Comparison of ENCODE assay signal across 25 cellular contexts in the genomic region with DNA sequence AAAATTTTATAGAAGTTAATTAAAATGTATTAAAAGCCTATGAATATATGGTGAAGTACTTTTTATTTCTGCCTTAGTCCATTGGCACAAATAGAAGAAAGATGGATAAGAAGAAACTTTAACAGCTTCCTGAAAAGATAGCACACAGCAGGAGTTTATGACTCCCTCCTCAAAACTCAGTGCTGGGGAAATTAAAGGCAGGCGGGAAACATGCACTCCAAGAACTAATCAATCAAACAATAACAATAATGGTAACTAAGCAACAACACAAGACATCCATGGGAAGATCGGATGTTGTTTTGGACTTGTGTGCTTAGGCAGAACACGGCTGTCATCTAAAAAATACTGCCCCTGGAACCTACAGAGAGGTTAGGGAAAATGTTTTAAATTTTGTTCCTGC.
DNase-seq lines count a peak whose midpoint lies in the region; ATAC-seq, FAIRE-seq and TF ChIP-seq lines count a peak whose summit lies in the region.
"Had no signal": no experiment of that assay in that cellular context is flagged by ENCODE, and none has a peak within 500 bp of the region (broad histone marks: within the 10 kb centered on the region; RNA-seq: fewer than 3 reads in every experiment).

No MANE protein-coding gene starts in this region.

- no peak overlapping the region for H3K56ac ChIP-seq in H9 (ENCODE audit: insufficient read length, low read depth, low read length)

- H4K12ac ChIP-seq in trophoblast cell (ENCODE audit: low read depth, low read length): no peak overlapping the region

- H3K4ac ChIP-seq in H9 (ENCODE audit: low read depth, low read length) (no peak overlapping the region), mesenchymal stem cell (ENCODE audit: low read depth in 1 of 2, low read length in 2 of 2) (no peak overlapping the region), trophoblast cell (ENCODE audit: low read depth, low read length) (no peak overlapping the region)

- H3K14ac ChIP-seq in H9 (ENCODE audit: insufficient read depth, low read length) (no peak overlapping the region), mesenchymal stem cell (ENCODE audit: low read length in 2 of 2) (no peak overlapping the region), trophoblast cell (ENCODE audit: low read length) (no peak overlapping the region)

- H2AFZ ChIP-seq in H9 (ENCODE audit: low read length) (peak overlapping the region; percentile 42), astrocyte (ENCODE audit: low read depth, low read length) (no peak overlapping the region), mesenchymal stem cell (ENCODE audit: low read depth, low read length) (no peak overlapping the region), trophoblast cell (ENCODE audit: insufficient read depth, low read length, poor library complexity) (no peak overlapping the region)

- H2BK5ac ChIP-seq in H9 (ENCODE audit: insufficient read length, low read length): no peak overlapping the region
- no peak overlapping the region for H2BK5ac ChIP-seq in mesenchymal stem cell (ENCODE audit: low read depth, low read length, poor library complexity, severe bottlenecking)
- no peak overlapping the region for H2BK5ac ChIP-seq in trophoblast cell (ENCODE audit: low read depth, low read length, poor library complexity)

- H4K8ac ChIP-seq in H9 (replicated peaks; ENCODE audit: insufficient read length, low read depth, low read length) (no peak overlapping the region), mesenchymal stem cell (ENCODE audit: low read length) (no peak overlapping the region), trophoblast cell (ENCODE audit: low read depth, low read length) (peak overlapping the region; percentile 47)

- H3K4me1 Mint-ChIP-seq in H9: peaks cover 2 to 3% of the 10 kb centered on the region in 2 experiments; a peak in 3 of 4 replicates
- no peaks in the 10 kb centered on the region for H3K4me1 Mint-ChIP-seq in astrocyte (ENCODE audit: low read depth, unreplicated experiment)
- H3K4me1 Mint-ChIP-seq in stimulated activated naive B cell treated with anti-CD40 and anti-IgM and Interleukin-4, amounts not matched to agents 10 μg/mL and 1 μg/mL and 100 μg/mL, for 72 hours: no peaks in the 10 kb centered on the region
- no peaks in the 10 kb centered on the region for H3K4me1 Mint-ChIP-seq in activated T-helper 1 cell treated with anti-CD3 and anti-CD28 coated beads, Interleukin-12 subunit alpha, Interleukin-12 subunit beta, Interleukin-2, Interleukin-4 antibody, amounts not matched to agents 30 ng/mL and 10 ng/mL and 1 ng/mL, durations not matched to agents 14 hours and 24 hours and 36 hours (ENCODE audit: low read depth)

- H4K5ac ChIP-seq in H9 (ENCODE audit: insufficient read length, low read depth, low read length): no peak overlapping the region

- no peak overlapping the region for H3T11ph ChIP-seq in H9 (ENCODE audit: low read length)

- WGBS in H9 (ENCODE audit: extremely low coverage, insufficient read length, low lambda C conversion rate): no CpG with 5 or more reads among the region's 3 CpGs
- 29% methylated on average over 3 of the region's 3 CpGs for WGBS in mesenchymal stem cell
- no CpG with 5 or more reads among the region's 3 CpGs for WGBS in trophoblast cell (ENCODE audit: extremely low coverage, insufficient coverage, insufficient read length)

- H3K9me3 Mint-ChIP-seq in H9 (peaks cover 0 to 3% of the 10 kb centered on the region in 2 experiments; a peak in 1 of 5 replicates), astrocyte (ENCODE audit: unreplicated experiment) (no peaks in the 10 kb centered on the region)
- H3K9me3 Mint-ChIP-seq in stimulated activated naive B cell treated with anti-CD40 and anti-IgM and Interleukin-4, amounts not matched to agents 10 μg/mL and 1 μg/mL and 100 μg/mL, for 72 hours: peaks cover 0 to 1% of the 10 kb centered on the region in 2 donors
- H3K9me3 Mint-ChIP-seq in activated T-helper 1 cell treated with anti-CD3 and anti-CD28 coated beads, Interleukin-12 subunit alpha, Interleukin-12 subunit beta, Interleukin-2, Interleukin-4 antibody, amounts not matched to agents 30 ng/mL and 10 ng/mL and 1 ng/mL, durations not matched to agents 14 hours and 24 hours and 36 hours: no peaks in the 10 kb centered on the region

- H3K9ac ChIP-seq in H9 (ENCODE audit: extremely low read depth, insufficient read length, low read length) (no peak overlapping the region), astrocyte (ENCODE audit: low read length) (no peak overlapping the region), mesenchymal stem cell (ENCODE audit: low read length) (no peak overlapping the region), trophoblast cell (ENCODE audit: low read length) (no peak overlapping the region)
- H3K9ac ChIP-seq: BLaER1 had no signal

- H3K23me2 ChIP-seq in H9 (ENCODE audit: insufficient read length, low read depth, low read length, poor library complexity, severe bottlenecking): no peaks in the 10 kb centered on the region

- H3K79me1 ChIP-seq in H9 (ENCODE audit: insufficient read depth, low read depth, low read length, poor library complexity, severe bottlenecking) (no peaks in the 10 kb centered on the region), mesenchymal stem cell (replicated peaks; ENCODE audit: low read length, poor library complexity, severe bottlenecking) (no peaks in the 10 kb centered on the region), trophoblast cell (ENCODE audit: low read length) (no peaks in the 10 kb centered on the region)

- DNase-seq in H9 (no peak), astrocyte (ENCODE audit: low read depth) (no peak), mesenchymal stem cell (peak; percentile 6), trophoblast cell (no peak)
- no peak for DNase-seq in stimulated activated naive B cell treated with anti-CD40 and anti-IgM and Interleukin-4, amounts not matched to agents 10 μg/mL and 1 μg/mL and 100 μg/mL, for 72 hours
- no peak for DNase-seq in activated T-helper 1 cell treated with anti-CD3 and anti-CD28 coated beads, Interleukin-12 subunit alpha, Interleukin-12 subunit beta, Interleukin-2, Interleukin-4 antibody, amounts not matched to agents 30 ng/mL and 10 ng/mL and 1 ng/mL, durations not matched to agents 14 hours and 24 hours and 36 hours (ENCODE audit: low spot score)
- DNase-seq: ACHN; Caco-2; CD4-positive, alpha-beta T cell; DMS 273 treated with DMSO at 0.1 percent for 48 hours; DMS79 treated with DMSO at 0.1 percent for 48 hours; KG1; NCI-H1092 treated with DMSO at 0.1 percent for 48 hours; NCI-H1436 treated with DMSO at 0.1 percent for 48 hours; NCI-H2029; NCI-H2171; NCI-H345; NCI-H524; OCI-M1 had no signal

- no peaks in the 10 kb centered on the region for H3K79me2 ChIP-seq in H9 (ENCODE audit: insufficient read depth, low read length)
- H3K79me2 ChIP-seq in astrocyte (ENCODE audit: insufficient read depth, low read length): no peaks in the 10 kb centered on the region
- no peaks in the 10 kb centered on the region for H3K79me2 ChIP-seq in trophoblast cell (ENCODE audit: control insufficient read depth, insufficient read depth, low read length, poor library complexity)

- H3K9me3 ChIP-seq in H9 (ENCODE audit: control insufficient read depth, low read depth, low read length) (no peaks in the 10 kb centered on the region), astrocyte (ENCODE audit: insufficient read depth, low read depth, low read length) (no peaks in the 10 kb centered on the region), mesenchymal stem cell (ENCODE audit: control insufficient read depth, low read length) (no peaks in the 10 kb centered on the region), trophoblast cell (ENCODE audit: insufficient read depth, low read depth, low read length) (no peaks in the 10 kb centered on the region)
- H3K9me3 ChIP-seq: BLaER1, SJSA1 had no signal

- H2AK5ac ChIP-seq in H9 (ENCODE audit: insufficient read length, low read length) (no peak overlapping the region), mesenchymal stem cell (ENCODE audit: low read length, severe bottlenecking) (no peak overlapping the region), trophoblast cell (ENCODE audit: low read length) (no peak overlapping the region)

- intact Hi-C loops in activated T-helper 1 cell treated with anti-CD3 and anti-CD28 coated beads, Interleukin-12 subunit alpha, Interleukin-12 subunit beta, Interleukin-2, Interleukin-4 antibody, amounts not matched to agents 30 ng/mL and 10 ng/mL and 1 ng/mL, durations not matched to agents 14 hours and 24 hours and 36 hours (cut with micrococcal nuclease): no loop called here

- H3K27me3 Mint-ChIP-seq in H9 (ENCODE audit: low read depth): no peaks in the 10 kb centered on the region
- H3K27me3 Mint-ChIP-seq in astrocyte (ENCODE audit: low read depth, unreplicated experiment): no peaks in the 10 kb centered on the region
- H3K27me3 Mint-ChIP-seq in stimulated activated naive B cell treated with anti-CD40 and anti-IgM and Interleukin-4, amounts not matched to agents 10 μg/mL and 1 μg/mL and 100 μg/mL, for 72 hours: no peaks in the 10 kb centered on the region
- H3K27me3 Mint-ChIP-seq in activated T-helper 1 cell treated with anti-CD3 and anti-CD28 coated beads, Interleukin-12 subunit alpha, Interleukin-12 subunit beta, Interleukin-2, Interleukin-4 antibody, amounts not matched to agents 30 ng/mL and 10 ng/mL and 1 ng/mL, durations not matched to agents 14 hours and 24 hours and 36 hours (ENCODE audit: insufficient read depth): no peaks in the 10 kb centered on the region
- H3K27me3 Mint-ChIP-seq: CD4-positive, alpha-beta T cell had no signal

- H3K4me3 ChIP-seq in astrocyte (ENCODE audit: insufficient read depth, low read depth, low read length): no peak overlapping the region
- H3K4me3 ChIP-seq in mesenchymal stem cell (ENCODE audit: insufficient read depth in 1 of 2, low read depth in 1 of 2, low read length in 2 of 2): no peak overlapping the region
- no peak overlapping the region for H3K4me3 ChIP-seq in trophoblast cell (ENCODE audit: low read depth, low read length)
- H3K4me3 ChIP-seq: BLaER1, SJSA1 had no signal

- H2BK15ac ChIP-seq in H9 (ENCODE audit: low read depth, low read length): no peak overlapping the region
- no peak overlapping the region for H2BK15ac ChIP-seq in mesenchymal stem cell (ENCODE audit: low read depth, poor library complexity, severe bottlenecking)

- H3K36me3 Mint-ChIP-seq in H9 (ENCODE audit: insufficient read depth in 1 of 3, low read depth in 3 of 3): no peaks in the 10 kb centered on the region
- H3K36me3 Mint-ChIP-seq in astrocyte (ENCODE audit: low read depth, unreplicated experiment): no peaks in the 10 kb centered on the region
- no peaks in the 10 kb centered on the region for H3K36me3 Mint-ChIP-seq in stimulated activated naive B cell treated with anti-CD40 and anti-IgM and Interleukin-4, amounts not matched to agents 10 μg/mL and 1 μg/mL and 100 μg/mL, for 72 hours
- H3K36me3 Mint-ChIP-seq in activated T-helper 1 cell treated with anti-CD3 and anti-CD28 coated beads, Interleukin-12 subunit alpha, Interleukin-12 subunit beta, Interleukin-2, Interleukin-4 antibody, amounts not matched to agents 30 ng/mL and 10 ng/mL and 1 ng/mL, durations not matched to agents 14 hours and 24 hours and 36 hours (ENCODE audit: low read depth): no peaks in the 10 kb centered on the region

- TF ChIP-seq CTCF in H9 (conservative IDR thresholded peaks at IDR 0.05) (no peak), astrocyte (IDR thresholded peaks at IDR 0.05; ENCODE audit: insufficient read depth, low read depth, low read length) (no peak)

- no peak overlapping the region for H3K27ac Mint-ChIP-seq in H9
- H3K27ac Mint-ChIP-seq in astrocyte (ENCODE audit: unreplicated experiment): no peak overlapping the region
- H3K27ac Mint-ChIP-seq in stimulated activated naive B cell treated with anti-CD40 and anti-IgM and Interleukin-4, amounts not matched to agents 10 μg/mL and 1 μg/mL and 100 μg/mL, for 72 hours: no peak overlapping the region
- H3K27ac Mint-ChIP-seq in activated T-helper 1 cell treated with anti-CD3 and anti-CD28 coated beads, Interleukin-12 subunit alpha, Interleukin-12 subunit beta, Interleukin-2, Interleukin-4 antibody, amounts not matched to agents 30 ng/mL and 10 ng/mL and 1 ng/mL, durations not matched to agents 14 hours and 24 hours and 36 hours: no peak overlapping the region
- H3K27ac Mint-ChIP-seq: CD4-positive, alpha-beta T cell had no signal

- H4K91ac ChIP-seq in H9 (ENCODE audit: insufficient read length, low read depth, low read length): no peak overlapping the region
- H4K91ac ChIP-seq in mesenchymal stem cell (ENCODE audit: low read length): no peak overlapping the region
- no peak overlapping the region for H4K91ac ChIP-seq in trophoblast cell (ENCODE audit: low read depth, low read length)

- H2BK120ac ChIP-seq in H9 (ENCODE audit: low read depth, low read length, poor library complexity, severe bottlenecking) (no peak overlapping the region), mesenchymal stem cell (ENCODE audit: low read depth, low read length) (no peak overlapping the region), trophoblast cell (ENCODE audit: insufficient read depth, low read length, poor library complexity) (peak overlapping the region; percentile 80)

- H3K4me1 ChIP-seq in H9 (ENCODE audit: insufficient read depth, low read length) (no peaks in the 10 kb centered on the region), astrocyte (ENCODE audit: insufficient read depth, low read length) (no peaks in the 10 kb centered on the region), mesenchymal stem cell (ENCODE audit: control insufficient read depth, insufficient read depth, low read depth, low read length) (no peaks in the 10 kb centered on the region), trophoblast cell (ENCODE audit: control insufficient read depth in 1 of 2, insufficient read depth in 2 of 2, low read length in 2 of 2) (peaks cover 2% of the 10 kb centered on the region in 2 experiments)
- H3K4me1 ChIP-seq: BLaER1, SJSA1 had no signal

- H4K20me1 ChIP-seq in H9 (ENCODE audit: control insufficient read depth, insufficient read depth, insufficient read length): no peaks in the 10 kb centered on the region
- no peaks in the 10 kb centered on the region for H4K20me1 ChIP-seq in astrocyte (ENCODE audit: insufficient read depth, low read length)
- H4K20me1 ChIP-seq: BLaER1 had no signal

- no peak overlapping the region for H2BK12ac ChIP-seq in H9 (ENCODE audit: insufficient read length, low read depth, low read length)
- no peak overlapping the region for H2BK12ac ChIP-seq in mesenchymal stem cell (ENCODE audit: low read length in 2 of 2)
- peak overlapping the region; percentile 76 for H2BK12ac ChIP-seq in trophoblast cell (ENCODE audit: low read length)

- H3K4me3 Mint-ChIP-seq in H9 (no peak overlapping the region), astrocyte (ENCODE audit: unreplicated experiment) (no peak overlapping the region)
- no peak overlapping the region for H3K4me3 Mint-ChIP-seq in stimulated activated naive B cell treated with anti-CD40 and anti-IgM and Interleukin-4, amounts not matched to agents 10 μg/mL and 1 μg/mL and 100 μg/mL, for 72 hours
- no peak overlapping the region for H3K4me3 Mint-ChIP-seq in activated T-helper 1 cell treated with anti-CD3 and anti-CD28 coated beads, Interleukin-12 subunit alpha, Interleukin-12 subunit beta, Interleukin-2, Interleukin-4 antibody, amounts not matched to agents 30 ng/mL and 10 ng/mL and 1 ng/mL, durations not matched to agents 14 hours and 24 hours and 36 hours
- H3K4me3 Mint-ChIP-seq: CD4-positive, alpha-beta T cell had no signal

- H3K36me3 ChIP-seq in astrocyte (ENCODE audit: insufficient read depth, low read length): no peaks in the 10 kb centered on the region
- H3K36me3 ChIP-seq in mesenchymal stem cell (ENCODE audit: control insufficient read depth in 1 of 2, insufficient read depth in 2 of 2, low read depth in 1 of 2, low read length in 2 of 2): no peaks in the 10 kb centered on the region
- H3K36me3 ChIP-seq in trophoblast cell (ENCODE audit: control insufficient read depth in 1 of 2, insufficient read depth in 2 of 2, low read length in 2 of 2): no peaks in the 10 kb centered on the region
- H3K36me3 ChIP-seq: BLaER1, SJSA1 had no signal

- H3K18ac ChIP-seq in H9 (ENCODE audit: insufficient read length, low read depth, low read length): no peak overlapping the region
- no peak overlapping the region for H3K18ac ChIP-seq in mesenchymal stem cell (ENCODE audit: low read depth in 1 of 2, low read length in 2 of 2)
- H3K18ac ChIP-seq in trophoblast cell (ENCODE audit: low read length): no peak overlapping the region

- no peak overlapping the region for H2BK20ac ChIP-seq in H9 (ENCODE audit: low read depth, low read length, poor library complexity, severe bottlenecking)

- H3K27ac ChIP-seq in H9 (ENCODE audit: insufficient read length, low read depth, low read length) (no peak overlapping the region), astrocyte (ENCODE audit: low read depth, low read length) (no peak overlapping the region), mesenchymal stem cell (ENCODE audit: low read length, poor library complexity, severe bottlenecking) (no peak overlapping the region), trophoblast cell (ENCODE audit: low read depth, low read length) (no peak overlapping the region)
- H3K27ac ChIP-seq: BLaER1, SJSA1 had no signal

- no peak overlapping the region for H3K23ac ChIP-seq in H9 (ENCODE audit: insufficient read length, low read depth, low read length)
- no peak overlapping the region for H3K23ac ChIP-seq in mesenchymal stem cell (ENCODE audit: low read length in 2 of 2)
- no peak overlapping the region for H3K23ac ChIP-seq in trophoblast cell (ENCODE audit: low read length)

- H3K27me3 ChIP-seq in H9 (ENCODE audit: insufficient read depth, low read length) (no peaks in the 10 kb centered on the region), astrocyte (ENCODE audit: insufficient read depth, low read length) (no peaks in the 10 kb centered on the region), mesenchymal stem cell (ENCODE audit: control insufficient read depth in 1 of 2, insufficient read depth in 1 of 2, low read length in 2 of 2) (no peaks in the 10 kb centered on the region), trophoblast cell (ENCODE audit: insufficient read depth, low read length) (no peaks in the 10 kb centered on the region)
- H3K27me3 ChIP-seq: BLaER1, SJSA1 had no signal

- no peak for ATAC-seq in stimulated activated naive B cell treated with anti-CD40 and anti-IgM and Interleukin-4, amounts not matched to agents 10 μg/mL and 1 μg/mL and 100 μg/mL, for 72 hours (replicated peaks)
- ATAC-seq in GM18907 (IDR thresholded peaks at IDR 0.05; ENCODE audit: unreplicated experiment): no peak
- ATAC-seq: Right ventricle myocardium inferior had no signal

- FAIRE-seq in astrocyte (lab: Jason Lieb, UNC): peak; percentile 64
- FAIRE-seq: H1, HTR-8/SVneo had no signal

- no peak overlapping the region for H3K4me2 ChIP-seq in H9 (ENCODE audit: insufficient read depth, insufficient read length, low read length)
- H3K4me2 ChIP-seq in astrocyte (ENCODE audit: low read length): no peak overlapping the region
- H3K4me2 ChIP-seq in mesenchymal stem cell (ENCODE audit: low read length, poor library complexity, severe bottlenecking): no peak overlapping the region
- no peak overlapping the region for H3K4me2 ChIP-seq in trophoblast cell (ENCODE audit: low read length)
- H3K4me2 ChIP-seq: BLaER1 had no signal
